ENCODE assay signal across 8 cellular contexts in genomic region chr6:108114861-108115597, GRCh38. TPM values are rescaled to one million over a fixed set of nuclear protein-coding genes. Genes with fewer than 3 reads are reported as not detected.
DNase-seq lines count a peak whose midpoint lies in the region; ATAC-seq and TF ChIP-seq lines count a peak whose summit lies in the region.

No MANE protein-coding gene starts in this region.

- peaks cover 40% of the 10 kb centered on the region for H3K4me1 ChIP-seq in neuron (ENCODE audit: insufficient read depth, low read length)

- H2AFZ ChIP-seq in neuron (ENCODE audit: low read depth, low read length), result peak overlapping the region; percentile 31

- peaks cover 2 to 48% (median 31%) of the 10 kb centered on the region in 7 donors for H3K9me3 Mint-ChIP-seq in CD14-positive monocyte
- no peaks in the 10 kb centered on the region for H3K9me3 Mint-ChIP-seq in activated CD8-positive, alpha-beta memory T cell treated with anti-CD3 and anti-CD28 coated beads, Interleukin-2, amount 10 ng/mL, durations not matched to agents 7 days and 5 days (ENCODE audit: low read depth)

- no peak for ATAC-seq in activated CD8-positive, alpha-beta memory T cell treated with anti-CD3 and anti-CD28 coated beads, Interleukin-2, amount 10 ng/mL, durations not matched to agents 7 days and 5 days
- ATAC-seq in HG03378 (IDR thresholded peaks at IDR 0.05; ENCODE audit: unreplicated experiment), result no peak

- no peak for TF ChIP-seq CTCF in CD14-positive monocyte (IDR thresholded peaks at IDR 0.05)
- TF ChIP-seq CTCF in fibroblast of villous mesenchyme (IDR thresholded peaks at IDR 0.05; ENCODE audit: insufficient read depth, low read depth, low read length), result no peak

- intact Hi-C loops in CD14-positive monocyte (cut with micrococcal nuclease), result loop anchor here (5.0 to 10.0 kb wide), 2 partner anchors 410 to 412 kb away; no protein-coding TSS in a partner anchor

- peak overlapping the region; percentile 80 to 99 for H3K4me3 Mint-ChIP-seq in CD14-positive monocyte
- peak overlapping the region; percentile 72 for H3K4me3 Mint-ChIP-seq in activated CD8-positive, alpha-beta memory T cell treated with anti-CD3 and anti-CD28 coated beads, Interleukin-2, amount 10 ng/mL, durations not matched to agents 7 days and 5 days

- peak overlapping the region in 4 of 7 donors; percentile 24 to 72 (median 34) for H3K27ac Mint-ChIP-seq in CD14-positive monocyte
- peak overlapping the region; percentile 59 for H3K27ac Mint-ChIP-seq in activated CD8-positive, alpha-beta memory T cell treated with anti-CD3 and anti-CD28 coated beads, Interleukin-2, amount 10 ng/mL, durations not matched to agents 7 days and 5 days

- CTCF ChIA-PET in activated CD8-positive, alpha-beta memory T cell treated with anti-CD3 and anti-CD28 coated beads, Interleukin-2, amount 10 ng/mL, durations not matched to agents 7 days and 5 days (lab: Charles Lee), result interaction anchor here (0.6 to 1.8 kb wide), 7 partner anchors 44 to 414 kb away, joined by 3 to 9 read pairs (median 3); no protein-coding TSS in a partner anchor

- no peaks in the 10 kb centered on the region for H3K36me3 ChIP-seq in neuron (ENCODE audit: insufficient read depth, low read length)

- peak overlapping the region; percentile 39 for H3K4me3 ChIP-seq in fibroblast of villous mesenchyme (ENCODE audit: low read depth, low read length)
- H3K4me3 ChIP-seq in neuron (ENCODE audit: low read length), result peak overlapping the region; percentile 44

- H3K27me3 ChIP-seq in neuron (ENCODE audit: insufficient read depth, low read length), result peaks cover 75% of the 10 kb centered on the region

- H3K27me3 Mint-ChIP-seq in CD14-positive monocyte (ENCODE audit: low read depth in 3 of 3), result peaks cover 93 to 97% (median 93%) of the 10 kb centered on the region in 3 donors
- H3K27me3 Mint-ChIP-seq in activated CD8-positive, alpha-beta memory T cell treated with anti-CD3 and anti-CD28 coated beads, Interleukin-2, amount 10 ng/mL, durations not matched to agents 7 days and 5 days, result peaks cover 85% of the 10 kb centered on the region

- H3K36me3 Mint-ChIP-seq in CD14-positive monocyte, result peaks cover 23 to 24% of the 10 kb centered on the region in 2 donors
- H3K36me3 Mint-ChIP-seq in activated CD8-positive, alpha-beta memory T cell treated with anti-CD3 and anti-CD28 coated beads, Interleukin-2, amount 10 ng/mL, durations not matched to agents 7 days and 5 days, result peaks cover 2% of the 10 kb centered on the region

- peaks cover 58% of the 10 kb centered on the region for H3K4me1 Mint-ChIP-seq in CD14-positive monocyte
- peaks cover 49% of the 10 kb centered on the region for H3K4me1 Mint-ChIP-seq in activated CD8-positive, alpha-beta memory T cell treated with anti-CD3 and anti-CD28 coated beads, Interleukin-2, amount 10 ng/mL, durations not matched to agents 7 days and 5 days

- no peaks in the 10 kb centered on the region for H3K9me3 ChIP-seq in neuron (ENCODE audit: low read length)

- DNase-seq in CD14-positive monocyte (ENCODE audit: low spot score) (no peak), Kasumi-1 (lab: John Stamatoyannopoulos, UW) (peak; percentile 67 to 77), fibroblast of villous mesenchyme (ENCODE audit: low read depth) (peak; percentile 44), cortex of kidney (lab: John Stamatoyannopoulos, UW) (no peak), SW480 (ENCODE audit: low spot score) (no peak)
- no peak for DNase-seq in activated CD8-positive, alpha-beta memory T cell treated with anti-CD3 and anti-CD28 coated beads, Interleukin-2, amount 10 ng/mL, durations not matched to agents 7 days and 5 days

RNA-seq across cellular contexts. Expression of gene OSTM1, which starts 40.5 kb away (rescaled TPM):
- 10 to 100 TPM; 49.7 to 60.1 TPM for polyA plus RNA-seq in CD14-positive monocyte
- total RNA-seq in activated CD8-positive, alpha-beta memory T cell treated with anti-CD3 and anti-CD28 coated beads, Interleukin-2, amount 10 ng/mL, durations not matched to agents 7 days and 5 days, result 10 to 100 TPM; 22.2 to 30.5 TPM
- 32.5 and 43.2 TPM in 2 replicates for total RNA-seq in fibroblast of villous mesenchyme

RNA-seq across cellular contexts. Expression of gene NR2E1, which starts 50.8 kb away (rescaled TPM):
- polyA plus RNA-seq in CD14-positive monocyte, result not detected
- total RNA-seq in activated CD8-positive, alpha-beta memory T cell treated with anti-CD3 and anti-CD28 coated beads, Interleukin-2, amount 10 ng/mL, durations not matched to agents 7 days and 5 days, result not detected
- not detected in 2 replicates for total RNA-seq in fibroblast of villous mesenchyme

Comparison
In these comparisons a context has a peak if more than half of its experiments do, and no peak if none do; other contexts are left out.
1. DNase-seq: peak in Kasumi-1 (2 of 2) and fibroblast of villous mesenchyme (single experiment); none in CD14-positive monocyte (single experiment), activated CD8-positive, alpha-beta memory T cell treated with anti-CD3 and anti-CD28 coated beads, Interleukin-2, amount 10 ng/mL, durations not matched to agents 7 days and 5 days (single experiment), cortex of kidney (single experiment) and SW480 (single experiment).